19 cellular contexts compared by ENCODE assay signal in the genomic region with DNA sequence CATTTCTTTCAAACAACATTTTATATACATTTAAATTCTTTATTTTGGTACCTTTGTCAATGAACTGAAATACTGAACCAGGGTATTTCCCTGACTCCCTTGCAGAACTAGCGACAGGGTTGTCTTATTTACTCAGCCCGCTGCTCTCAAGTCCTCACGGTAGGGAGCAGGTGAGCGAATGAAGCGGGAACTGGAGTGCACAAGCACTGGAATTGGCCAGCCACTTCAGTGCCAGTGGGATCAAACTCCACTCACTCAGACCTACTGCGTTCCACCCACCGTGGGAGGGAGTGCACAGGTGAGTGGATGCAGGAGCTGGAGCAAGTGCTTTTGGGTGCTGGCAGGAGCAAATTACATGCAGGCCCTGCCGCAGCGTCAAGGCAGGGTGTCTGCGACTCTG. TPM values are rescaled to one million over a fixed set of nuclear protein-coding genes. Genes with fewer than 3 reads are reported as not detected.
DNase-seq lines count a peak whose midpoint lies in the region; ATAC-seq lines count a peak whose summit lies in the region.
"Had no signal": no experiment of that assay in that cellular context is flagged by ENCODE, and none has a peak within 500 bp of the region (broad histone marks: within the 10 kb centered on the region; RNA-seq: fewer than 3 reads in every experiment).

No MANE protein-coding gene starts in this region.

- DNase-seq in SHP77 (lab: John Stamatoyannopoulos, UW) (peak; percentile 40 to 41), SHP77 treated with DMSO at 0.1 percent for 48 hours (lab: John Stamatoyannopoulos, UW) (no peak), NCI-H510A treated with DMSO at 0.1 percent for 48 hours (lab: John Stamatoyannopoulos, UW) (peak; percentile 80), left lobe of liver (ENCODE audit: low spot score) (no peak), Kasumi-1 (lab: John Stamatoyannopoulos, UW) (no peak), AML-193 (lab: John Stamatoyannopoulos, UW) (no peak)
- no peak for DNase-seq in activated CD4-positive, alpha-beta T cell treated with anti-CD3 and anti-CD28 coated beads for 1 hour
- DNase-seq: C1 segment of cervical spinal cord, COR-L47, HFFc6, MM.1S, NCI-H1105 treated with DMSO at 0.1 percent for 48 hours, NCI-H1930, NCI-H526, PC-3 had no signal

- ATAC-seq in left lobe of liver = peak; percentile 34
- ATAC-seq in HG03135 (IDR thresholded peaks at IDR 0.05; ENCODE audit: unreplicated experiment) = no peak
- ATAC-seq: A549, PC-3 had no signal

RNA-seq across cellular contexts. Expression of gene NEUROD6, which starts 28.1 kb away (rescaled TPM):
- not detected for total RNA-seq in left lobe of liver
- total RNA-seq: HFFc6, HT-29, PC-3, SK-MEL-5 had no signal

Comparison
In these comparisons a context has a peak if more than half of its experiments do, and no peak if none do; other contexts are left out.
1. DNase-seq: peak in SHP77 (2 of 2) and NCI-H510A treated with DMSO at 0.1 percent for 48 hours (single experiment); none in SHP77 treated with DMSO at 0.1 percent for 48 hours (single experiment), left lobe of liver (single experiment), Kasumi-1 (0 of 2), activated CD4-positive, alpha-beta T cell treated with anti-CD3 and anti-CD28 coated beads for 1 hour (single experiment) and AML-193 (0 of 2).